In the genomic region with DNA sequence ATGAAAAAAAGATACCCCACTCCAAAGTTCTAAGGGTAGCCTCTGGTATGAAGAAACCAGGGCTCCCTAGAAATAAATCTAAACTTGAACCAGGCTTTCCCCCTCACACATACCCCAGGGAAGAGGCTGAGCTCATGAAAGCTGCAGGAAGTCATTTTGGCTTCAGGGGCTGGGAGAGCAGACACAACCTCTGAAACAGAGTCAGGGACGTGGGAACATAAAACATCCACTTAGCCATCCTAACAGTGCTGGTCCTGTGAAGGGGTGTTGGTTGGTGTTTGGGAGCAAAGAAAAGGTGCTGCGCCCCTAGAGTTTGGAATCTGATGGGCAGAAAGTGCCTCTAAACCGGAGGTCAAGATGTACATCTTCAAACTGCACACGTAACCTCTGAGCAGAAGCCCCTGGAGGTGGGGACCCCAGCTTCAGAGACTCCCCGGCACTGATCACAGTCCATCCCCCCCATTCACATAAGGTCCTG, we compare ENCODE assay signal across 1 cellular context.
TF ChIP-seq lines count a peak whose summit lies in the region.

No MANE protein-coding gene starts in this region.

TF ChIP-seq in GM23338, 12 proteins besides CTCF, POLR2A, EP300 and RAD21 (continued from another document):
- TF ChIP-seq, protein P1, sequence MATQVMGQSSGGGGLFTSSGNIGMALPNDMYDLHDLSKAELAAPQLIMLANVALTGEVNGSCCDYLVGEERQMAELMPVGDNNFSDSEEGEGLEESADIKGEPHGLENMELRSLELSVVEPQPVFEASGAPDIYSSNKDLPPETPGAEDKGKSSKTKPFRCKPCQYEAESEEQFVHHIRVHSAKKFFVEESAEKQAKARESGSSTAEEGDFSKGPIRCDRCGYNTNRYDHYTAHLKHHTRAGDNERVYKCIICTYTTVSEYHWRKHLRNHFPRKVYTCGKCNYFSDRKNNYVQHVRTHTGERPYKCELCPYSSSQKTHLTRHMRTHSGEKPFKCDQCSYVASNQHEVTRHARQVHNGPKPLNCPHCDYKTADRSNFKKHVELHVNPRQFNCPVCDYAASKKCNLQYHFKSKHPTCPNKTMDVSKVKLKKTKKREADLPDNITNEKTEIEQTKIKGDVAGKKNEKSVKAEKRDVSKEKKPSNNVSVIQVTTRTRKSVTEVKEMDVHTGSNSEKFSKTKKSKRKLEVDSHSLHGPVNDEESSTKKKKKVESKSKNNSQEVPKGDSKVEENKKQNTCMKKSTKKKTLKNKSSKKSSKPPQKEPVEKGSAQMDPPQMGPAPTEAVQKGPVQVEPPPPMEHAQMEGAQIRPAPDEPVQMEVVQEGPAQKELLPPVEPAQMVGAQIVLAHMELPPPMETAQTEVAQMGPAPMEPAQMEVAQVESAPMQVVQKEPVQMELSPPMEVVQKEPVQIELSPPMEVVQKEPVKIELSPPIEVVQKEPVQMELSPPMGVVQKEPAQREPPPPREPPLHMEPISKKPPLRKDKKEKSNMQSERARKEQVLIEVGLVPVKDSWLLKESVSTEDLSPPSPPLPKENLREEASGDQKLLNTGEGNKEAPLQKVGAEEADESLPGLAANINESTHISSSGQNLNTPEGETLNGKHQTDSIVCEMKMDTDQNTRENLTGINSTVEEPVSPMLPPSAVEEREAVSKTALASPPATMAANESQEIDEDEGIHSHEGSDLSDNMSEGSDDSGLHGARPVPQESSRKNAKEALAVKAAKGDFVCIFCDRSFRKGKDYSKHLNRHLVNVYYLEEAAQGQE (IDR thresholded peaks at IDR 0.05; ENCODE audit: unreplicated experiment), result no peak
- TF ChIP-seq EZH2 (IDR thresholded peaks at IDR 0.05; ENCODE audit: low read depth, unreplicated experiment), result no peak
- TF ChIP-seq, protein P2, sequence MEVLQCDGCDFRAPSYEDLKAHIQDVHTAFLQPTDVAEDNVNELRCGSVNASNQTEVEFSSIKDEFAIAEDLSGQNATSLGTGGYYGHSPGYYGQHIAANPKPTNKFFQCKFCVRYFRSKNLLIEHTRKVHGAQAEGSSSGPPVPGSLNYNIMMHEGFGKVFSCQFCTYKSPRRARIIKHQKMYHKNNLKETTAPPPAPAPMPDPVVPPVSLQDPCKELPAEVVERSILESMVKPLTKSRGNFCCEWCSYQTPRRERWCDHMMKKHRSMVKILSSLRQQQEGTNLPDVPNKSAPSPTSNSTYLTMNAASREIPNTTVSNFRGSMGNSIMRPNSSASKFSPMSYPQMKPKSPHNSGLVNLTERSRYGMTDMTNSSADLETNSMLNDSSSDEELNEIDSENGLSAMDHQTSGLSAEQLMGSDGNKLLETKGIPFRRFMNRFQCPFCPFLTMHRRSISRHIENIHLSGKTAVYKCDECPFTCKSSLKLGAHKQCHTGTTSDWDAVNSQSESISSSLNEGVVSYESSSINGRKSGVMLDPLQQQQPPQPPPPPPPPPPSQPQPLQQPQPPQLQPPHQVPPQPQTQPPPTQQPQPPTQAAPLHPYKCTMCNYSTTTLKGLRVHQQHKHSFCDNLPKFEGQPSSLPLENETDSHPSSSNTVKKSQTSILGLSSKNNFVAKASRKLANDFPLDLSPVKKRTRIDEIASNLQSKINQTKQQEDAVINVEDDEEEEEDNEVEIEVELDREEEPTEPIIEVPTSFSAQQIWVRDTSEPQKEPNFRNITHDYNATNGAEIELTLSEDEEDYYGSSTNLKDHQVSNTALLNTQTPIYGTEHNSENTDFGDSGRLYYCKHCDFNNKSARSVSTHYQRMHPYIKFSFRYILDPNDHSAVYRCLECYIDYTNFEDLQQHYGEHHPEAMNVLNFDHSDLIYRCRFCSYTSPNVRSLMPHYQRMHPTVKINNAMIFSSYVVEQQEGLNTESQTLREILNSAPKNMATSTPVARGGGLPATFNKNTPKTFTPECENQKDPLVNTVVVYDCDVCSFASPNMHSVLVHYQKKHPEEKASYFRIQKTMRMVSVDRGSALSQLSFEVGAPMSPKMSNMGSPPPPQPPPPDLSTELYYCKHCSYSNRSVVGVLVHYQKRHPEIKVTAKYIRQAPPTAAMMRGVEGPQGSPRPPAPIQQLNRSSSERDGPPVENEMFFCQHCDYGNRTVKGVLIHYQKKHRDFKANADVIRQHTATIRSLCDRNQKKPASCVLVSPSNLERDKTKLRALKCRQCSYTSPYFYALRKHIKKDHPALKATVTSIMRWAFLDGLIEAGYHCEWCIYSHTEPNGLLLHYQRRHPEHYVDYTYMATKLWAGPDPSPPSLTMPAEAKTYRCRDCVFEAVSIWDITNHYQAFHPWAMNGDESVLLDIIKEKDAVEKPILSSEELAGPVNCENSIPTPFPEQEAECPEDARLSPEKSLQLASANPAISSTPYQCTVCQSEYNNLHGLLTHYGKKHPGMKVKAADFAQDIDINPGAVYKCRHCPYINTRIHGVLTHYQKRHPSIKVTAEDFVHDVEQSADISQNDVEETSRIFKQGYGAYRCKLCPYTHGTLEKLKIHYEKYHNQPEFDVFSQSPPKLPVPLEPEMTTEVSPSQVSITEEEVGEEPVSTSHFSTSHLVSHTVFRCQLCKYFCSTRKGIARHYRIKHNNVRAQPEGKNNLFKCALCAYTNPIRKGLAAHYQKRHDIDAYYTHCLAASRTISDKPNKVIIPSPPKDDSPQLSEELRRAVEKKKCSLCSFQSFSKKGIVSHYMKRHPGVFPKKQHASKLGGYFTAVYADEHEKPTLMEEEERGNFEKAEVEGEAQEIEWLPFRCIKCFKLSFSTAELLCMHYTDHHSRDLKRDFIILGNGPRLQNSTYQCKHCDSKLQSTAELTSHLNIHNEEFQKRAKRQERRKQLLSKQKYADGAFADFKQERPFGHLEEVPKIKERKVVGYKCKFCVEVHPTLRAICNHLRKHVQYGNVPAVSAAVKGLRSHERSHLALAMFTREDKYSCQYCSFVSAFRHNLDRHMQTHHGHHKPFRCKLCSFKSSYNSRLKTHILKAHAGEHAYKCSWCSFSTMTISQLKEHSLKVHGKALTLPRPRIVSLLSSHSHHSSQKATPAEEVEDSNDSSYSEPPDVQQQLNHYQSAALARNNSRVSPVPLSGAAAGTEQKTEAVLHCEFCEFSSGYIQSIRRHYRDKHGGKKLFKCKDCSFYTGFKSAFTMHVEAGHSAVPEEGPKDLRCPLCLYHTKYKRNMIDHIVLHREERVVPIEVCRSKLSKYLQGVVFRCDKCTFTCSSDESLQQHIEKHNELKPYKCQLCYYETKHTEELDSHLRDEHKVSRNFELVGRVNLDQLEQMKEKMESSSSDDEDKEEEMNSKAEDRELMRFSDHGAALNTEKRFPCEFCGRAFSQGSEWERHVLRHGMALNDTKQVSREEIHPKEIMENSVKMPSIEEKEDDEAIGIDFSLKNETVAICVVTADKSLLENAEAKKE (CRISPR knock-in tag; IDR thresholded peaks at IDR 0.05), result no peak
- no peak for TF ChIP-seq ZNF114 (CRISPR knock-in tag; IDR thresholded peaks at IDR 0.05)
